In the genomic region with DNA sequence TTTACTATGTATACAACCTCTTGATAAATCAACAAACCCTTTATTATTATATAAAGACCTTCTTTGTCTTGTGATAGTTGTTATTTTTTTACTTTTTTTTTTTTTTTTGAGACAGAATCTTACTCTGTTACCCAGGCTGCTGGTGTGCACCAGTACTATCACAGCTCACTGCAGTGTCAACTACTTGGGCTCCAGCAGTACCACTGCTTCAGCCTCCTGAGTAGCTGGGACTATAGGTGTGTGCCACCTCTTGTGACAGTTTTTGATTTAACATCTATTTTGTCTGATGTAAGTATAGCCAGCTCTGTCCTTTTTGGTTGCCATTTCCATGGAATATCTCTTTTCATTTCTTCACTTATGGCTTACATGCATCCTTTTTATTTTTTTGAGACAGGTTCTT, we compare ENCODE assay signal across 13 cellular contexts.
"Had no signal": no experiment of that assay in that cellular context is flagged by ENCODE, and none has a peak within 500 bp of the region (broad histone marks: within the 10 kb centered on the region; RNA-seq: fewer than 3 reads in every experiment).

No MANE protein-coding gene starts in this region.

- DNase-seq: effector CD4-positive, alpha-beta T cell; heart left ventricle; hippocampal formation; kidney glomerular epithelial cell; natural killer cell; ovary; small intestine; stimulated activated CD4-positive, alpha-beta T cell treated with anti-CD3 and anti-CD28 coated beads, Interleukin-12 subunit alpha, Interleukin-12 subunit beta, amount 100 ng/mL, for 4 hours; stimulated activated naive CD4-positive, alpha-beta T cell treated with Interleukin-2 at 50 U/mL for 16 hours; trophoblast cell had no signal

- ATAC-seq: heart left ventricle, natural killer cell had no signal

- H3K4me3 ChIP-seq: coronary artery, heart left ventricle, ovary, right atrium auricular region had no signal

- H3K9me3 ChIP-seq: ovary, right atrium auricular region had no signal

- H3K36me3 ChIP-seq: ovary, right atrium auricular region had no signal

- H3K27ac ChIP-seq: coronary artery, heart left ventricle, ovary, right atrium auricular region had no signal

- H3K4me3 Mint-ChIP-seq: natural killer cell, neural crest cell had no signal

- H3K27me3 ChIP-seq: heart left ventricle, ovary, right atrium auricular region had no signal
